1 cellular context compared by ENCODE assay signal in the genomic region with DNA sequence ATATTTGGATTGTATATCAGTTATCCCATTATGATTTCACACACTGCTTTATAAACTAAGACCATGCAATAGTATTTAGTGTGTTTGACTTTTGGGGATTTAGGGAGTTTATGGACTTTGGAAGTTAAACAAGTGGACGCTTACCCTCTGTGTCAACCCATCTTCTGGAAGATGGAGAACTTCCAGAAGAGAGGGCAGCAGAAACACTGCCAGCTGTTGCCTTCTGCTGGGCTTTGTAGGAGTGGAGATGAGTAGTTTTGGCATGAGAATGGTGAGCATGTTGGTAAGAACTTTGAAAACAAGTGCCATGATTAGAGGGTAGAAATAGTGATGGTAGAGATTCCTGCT.
TF ChIP-seq lines count a peak whose summit lies in the region.

No MANE protein-coding gene starts in this region.

TF ChIP-seq in K562, 482 proteins besides CTCF, POLR2A, EP300 and RAD21:
- TF ChIP-seq TAF15 (IDR thresholded peaks at IDR 0.05; ENCODE audit: low read depth, low read length) (no peak), ZNF586 (CRISPR knock-in tag; conservative IDR thresholded peaks at IDR 0.05) (no peak), GTF2F1 (IDR thresholded peaks at IDR 0.05; ENCODE audit: low read depth, low read length) (no peak), DDX20 (tag; IDR thresholded peaks at IDR 0.05; ENCODE audit: low read depth) (no peak), SRF (CRISPR knock-in tag; IDR thresholded peaks at IDR 0.05) (no peak), NFXL1 (CRISPR knock-in tag; IDR thresholded peaks at IDR 0.05) (no peak)
- TF ChIP-seq, protein P1, sequence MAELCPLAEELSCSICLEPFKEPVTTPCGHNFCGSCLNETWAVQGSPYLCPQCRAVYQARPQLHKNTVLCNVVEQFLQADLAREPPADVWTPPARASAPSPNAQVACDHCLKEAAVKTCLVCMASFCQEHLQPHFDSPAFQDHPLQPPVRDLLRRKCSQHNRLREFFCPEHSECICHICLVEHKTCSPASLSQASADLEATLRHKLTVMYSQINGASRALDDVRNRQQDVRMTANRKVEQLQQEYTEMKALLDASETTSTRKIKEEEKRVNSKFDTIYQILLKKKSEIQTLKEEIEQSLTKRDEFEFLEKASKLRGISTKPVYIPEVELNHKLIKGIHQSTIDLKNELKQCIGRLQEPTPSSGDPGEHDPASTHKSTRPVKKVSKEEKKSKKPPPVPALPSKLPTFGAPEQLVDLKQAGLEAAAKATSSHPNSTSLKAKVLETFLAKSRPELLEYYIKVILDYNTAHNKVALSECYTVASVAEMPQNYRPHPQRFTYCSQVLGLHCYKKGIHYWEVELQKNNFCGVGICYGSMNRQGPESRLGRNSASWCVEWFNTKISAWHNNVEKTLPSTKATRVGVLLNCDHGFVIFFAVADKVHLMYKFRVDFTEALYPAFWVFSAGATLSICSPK (IDR thresholded peaks at IDR 0.05; ENCODE audit: borderline replicate concordance): no peak
- TF ChIP-seq, protein P2, sequence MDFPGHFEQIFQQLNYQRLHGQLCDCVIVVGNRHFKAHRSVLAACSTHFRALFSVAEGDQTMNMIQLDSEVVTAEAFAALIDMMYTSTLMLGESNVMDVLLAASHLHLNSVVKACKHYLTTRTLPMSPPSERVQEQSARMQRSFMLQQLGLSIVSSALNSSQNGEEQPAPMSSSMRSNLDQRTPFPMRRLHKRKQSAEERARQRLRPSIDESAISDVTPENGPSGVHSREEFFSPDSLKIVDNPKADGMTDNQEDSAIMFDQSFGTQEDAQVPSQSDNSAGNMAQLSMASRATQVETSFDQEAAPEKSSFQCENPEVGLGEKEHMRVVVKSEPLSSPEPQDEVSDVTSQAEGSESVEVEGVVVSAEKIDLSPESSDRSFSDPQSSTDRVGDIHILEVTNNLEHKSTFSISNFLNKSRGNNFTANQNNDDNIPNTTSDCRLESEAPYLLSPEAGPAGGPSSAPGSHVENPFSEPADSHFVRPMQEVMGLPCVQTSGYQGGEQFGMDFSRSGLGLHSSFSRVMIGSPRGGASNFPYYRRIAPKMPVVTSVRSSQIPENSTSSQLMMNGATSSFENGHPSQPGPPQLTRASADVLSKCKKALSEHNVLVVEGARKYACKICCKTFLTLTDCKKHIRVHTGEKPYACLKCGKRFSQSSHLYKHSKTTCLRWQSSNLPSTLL (IDR thresholded peaks at IDR 0.05): no peak
